Comparison of ENCODE assay signal across 15 cellular contexts in the genomic region with DNA sequence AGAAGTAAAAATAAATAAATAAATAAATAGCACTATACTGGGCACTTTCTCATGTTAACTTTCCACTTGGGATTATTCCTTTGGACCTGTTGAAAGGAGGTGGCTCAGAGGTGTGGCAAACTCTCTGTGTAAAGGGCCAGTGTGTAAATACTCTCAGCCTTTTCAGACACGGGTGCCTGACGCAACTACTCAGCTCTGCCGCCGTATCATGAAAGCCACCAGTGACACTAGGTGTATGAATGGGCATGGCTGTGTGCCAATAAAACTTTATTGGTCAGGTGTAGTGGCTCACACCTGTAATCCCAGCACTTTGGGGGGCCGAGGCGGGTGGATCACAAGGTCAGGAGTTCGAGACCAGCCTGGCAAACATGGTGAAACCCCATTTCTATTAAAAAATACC. TPM values are rescaled to one million over a fixed set of nuclear protein-coding genes. Genes with fewer than 3 reads are reported as not detected.
DNase-seq lines count a peak whose midpoint lies in the region; ATAC-seq, FAIRE-seq and TF ChIP-seq lines count a peak whose summit lies in the region.
"Had no signal": no experiment of that assay in that cellular context is flagged by ENCODE, and none has a peak within 500 bp of the region (broad histone marks: within the 10 kb centered on the region; RNA-seq: fewer than 3 reads in every experiment).

No MANE protein-coding gene starts in this region.

- no peak for TF ChIP-seq RAD21 in GM12878 (IDR thresholded peaks at IDR 0.05; ENCODE audit: insufficient read depth, low read depth, low read length)

- no peak overlapping the region for H3K27ac ChIP-seq in BLaER1 treated with 17β-estradiol and CSF1 and Interleukin-3, amounts not matched to agents 10 nM and 100 nM
- no peak overlapping the region for H3K27ac ChIP-seq in GM12878 (ENCODE audit: control insufficient read depth, insufficient read depth)
- no peak overlapping the region for H3K27ac ChIP-seq in left lung
- H3K27ac ChIP-seq in upper lobe of right lung = no peak overlapping the region
- no peak overlapping the region for H3K27ac ChIP-seq in coronary artery
- no peak overlapping the region for H3K27ac ChIP-seq in testis

- BruUV-seq in GM12878 (replicated peaks; lab: Mats Ljungman, UMichigan) = no TSS peak

- SMC1A ChIA-PET in GM12878 (lab: Charles Lee; ENCODE audit: uncharacterized antibody, unreplicated experiment) = no interaction called here

- peak overlapping the region in 1 of 11 experiments; percentile 24; a peak in 1 of 22 replicates for H3K9ac ChIP-seq in BLaER1 treated with 17β-estradiol and CSF1 and Interleukin-3, amounts not matched to agents 10 nM and 100 nM
- no peak overlapping the region for H3K9ac ChIP-seq in GM12878 (ENCODE audit: control insufficient read depth, insufficient read depth, low read length)

- peaks cover 7 to 95% (median 86%) of the 10 kb centered on the region in 11 experiments; a peak in 21 of 22 replicates for H4K20me1 ChIP-seq in BLaER1 treated with 17β-estradiol and CSF1 and Interleukin-3, amounts not matched to agents 10 nM and 100 nM
- no peaks in the 10 kb centered on the region for H4K20me1 ChIP-seq in GM12878 (ENCODE audit: control insufficient read depth, insufficient read depth)

- no peaks in the 10 kb centered on the region for H3K79me2 ChIP-seq in GM12878 (ENCODE audit: control insufficient read depth, insufficient read depth, low read length)

- RAD21 ChIA-PET in GM12878 (lab: Charles Lee; ENCODE audit: unreplicated experiment) = no interaction called here

- in situ Hi-C loops in GM12878 (cut with MboI) = no loop called here

- CTCF ChIA-PET in GM12878 (lab: Yijun Ruan, JAX) = interaction anchor here (1.5 kb wide), 1 partner anchor 112 kb away, joined by 5 read pairs; no protein-coding TSS in a partner anchor

- H3K36me3 ChIP-seq in BLaER1 treated with 17β-estradiol and CSF1 and Interleukin-3, amounts not matched to agents 10 nM and 100 nM = peaks cover 83 to 100% (median 98%) of the 10 kb centered on the region in 11 experiments
- peaks cover 8 to 40% of the 10 kb centered on the region in 2 experiments for H3K36me3 ChIP-seq in GM12878 (ENCODE audit: control insufficient read depth in 2 of 2, insufficient read depth in 2 of 2, low read length in 1 of 2)
- peaks cover 0 to 100% of the 10 kb centered on the region in 2 donors for H3K36me3 ChIP-seq in left lung
- H3K36me3 ChIP-seq in upper lobe of right lung = peaks cover 80% of the 10 kb centered on the region
- H3K36me3 ChIP-seq in testis (ENCODE audit: low read depth, missing control alignments) = no peaks in the 10 kb centered on the region

- ATAC-seq in GM12878 (no peak), left lung (peak; percentile 81), upper lobe of right lung (peak; percentile 47), GM18873 (IDR thresholded peaks at IDR 0.05; ENCODE audit: low FRiP score, unreplicated experiment) (no peak)

- TF ChIP-seq POLR2A in GM12878 (IDR thresholded peaks at IDR 0.05; ENCODE audit: low read depth, low read length) = 0 out of 2 replicates have a peak, but pooled peaks have one; percentile 4
- TF ChIP-seq POLR2A in testis (IDR thresholded peaks at IDR 0.05) = no peak

- no peak overlapping the region for H3K4me3 ChIP-seq in BLaER1 treated with 17β-estradiol and CSF1 and Interleukin-3, amounts not matched to agents 10 nM and 100 nM
- no peak overlapping the region for H3K4me3 ChIP-seq in GM12878
- H3K4me3 ChIP-seq in left lung = no peak overlapping the region
- no peak overlapping the region for H3K4me3 ChIP-seq in upper lobe of right lung
- no peak overlapping the region for H3K4me3 ChIP-seq in coronary artery
- H3K4me3 ChIP-seq in testis = no peak overlapping the region
- H3K4me3 ChIP-seq: HAP-1 had no signal

- H3K4me1 ChIP-seq in BLaER1 treated with 17β-estradiol and CSF1 and Interleukin-3, amounts not matched to agents 10 nM and 100 nM = peaks cover 13 to 57% (median 45%) of the 10 kb centered on the region in 10 experiments
- no peaks in the 10 kb centered on the region for H3K4me1 ChIP-seq in GM12878 (ENCODE audit: control insufficient read depth, insufficient read depth, low read length)
- no peaks in the 10 kb centered on the region for H3K4me1 ChIP-seq in left lung
- H3K4me1 ChIP-seq in upper lobe of right lung = no peaks in the 10 kb centered on the region
- H3K4me1 ChIP-seq in testis = no peaks in the 10 kb centered on the region
- H3K4me1 ChIP-seq: Caco-2, HAP-1 had no signal

- peak overlapping the region; percentile 28 to 67 (median 58) for H3K4me2 ChIP-seq in BLaER1 treated with 17β-estradiol and CSF1 and Interleukin-3, amounts not matched to agents 10 nM and 100 nM
- H3K4me2 ChIP-seq in GM12878 (ENCODE audit: control insufficient read depth, insufficient read depth) = no peak overlapping the region

- TF ChIP-seq CTCF in GM12878 (IDR thresholded peaks at IDR 0.05 in 2 of 3, conservative IDR thresholded peaks at IDR 0.05 in 1 of 3; ENCODE audit: control insufficient read depth in 2 of 3, extremely low read depth in 1 of 3, insufficient read depth in 1 of 3, low read depth in 3 of 3, low read length in 3 of 3) = no peak
- TF ChIP-seq CTCF in left lung (IDR thresholded peaks at IDR 0.05) = no peak
- no peak for TF ChIP-seq CTCF in upper lobe of right lung (IDR thresholded peaks at IDR 0.05)
- TF ChIP-seq CTCF in coronary artery (IDR thresholded peaks at IDR 0.05) = no peak
- no peak for TF ChIP-seq CTCF in testis (IDR thresholded peaks at IDR 0.05)

- no peak for FAIRE-seq in GM12878 (lab: Jason Lieb, UNC)
- FAIRE-seq: A204.1, H1 had no signal

- intact Hi-C loops in GM12878 (cut with micrococcal nuclease; ENCODE audit: unreplicated experiment) = no loop called here
- intact Hi-C loops in left lung (cut with DNase I) = no loop called here
- intact Hi-C loops in upper lobe of right lung (cut with DNase I) = loop anchor here (10.0 kb wide), 1 partner anchor 115 kb away; no protein-coding TSS in a partner anchor
- intact Hi-C loops in testis (cut with DNase I; ENCODE audit: low total_unique reads) = no loop called here

- H2AFZ ChIP-seq in GM12878 (ENCODE audit: control insufficient read depth, low read depth, low read length) = no peak overlapping the region

- DNase-seq in GM12878 (ENCODE audit: low read depth, low spot score) (no peak), left lung (peak in 1 of 2 donors; percentile 73), upper lobe of right lung (no peak), coronary artery (ENCODE audit: low spot score) (no peak), testis (no peak)
- DNase-seq: Caco-2; CD8-positive, alpha-beta memory T cell; DND-41; GDM1; HFFc6 had no signal

- no peaks in the 10 kb centered on the region for H3K27me3 ChIP-seq in BLaER1 treated with 17β-estradiol and CSF1 and Interleukin-3, amounts not matched to agents 10 nM and 100 nM
- no peaks in the 10 kb centered on the region for H3K27me3 ChIP-seq in GM12878 (replicated peaks in 1 of 2; ENCODE audit: control insufficient read depth in 2 of 2, insufficient read depth in 2 of 2, low read length in 1 of 2)
- H3K27me3 ChIP-seq in left lung = no peaks in the 10 kb centered on the region
- no peaks in the 10 kb centered on the region for H3K27me3 ChIP-seq in upper lobe of right lung
- no peaks in the 10 kb centered on the region for H3K27me3 ChIP-seq in testis

- WGBS in GM12878 (ENCODE audit: insufficient coverage, insufficient replicate concordance, low lambda C conversion rate, missing lambda C conversion rate) = 98% methylated on average over 7 of the region's 7 CpGs
- WGBS in testis, 2 donors = 95 to 98% methylated on average over 3 to 7 of the region's 7 CpGs

- POLR2A ChIA-PET in GM12878 (lab: Charles Lee) = interaction anchor here (0.6 kb wide), 1 partner anchor 26 kb away, joined by 3 read pairs; no protein-coding TSS in a partner anchor

- no peak for TF ChIP-seq EP300 in GM12878 (IDR thresholded peaks at IDR 0.05; ENCODE audit: borderline replicate concordance in 1 of 2, control insufficient read depth in 1 of 2, low read depth in 2 of 2, low read length in 2 of 2)

- H3K9me3 ChIP-seq in BLaER1 treated with 17β-estradiol and CSF1 and Interleukin-3, amounts not matched to agents 10 nM and 100 nM (replicated peaks in 1 of 11) = no peaks in the 10 kb centered on the region
- H3K9me3 ChIP-seq in GM12878 (replicated peaks; ENCODE audit: control insufficient read depth, insufficient read depth, low read length) (no peaks in the 10 kb centered on the region), left lung (no peaks in the 10 kb centered on the region), upper lobe of right lung (no peaks in the 10 kb centered on the region), testis (no peaks in the 10 kb centered on the region)
- H3K9me3 ChIP-seq: Caco-2, HAP-1 had no signal

RNA-seq across cellular contexts. Expression of a gene that starts 20.1 kb away (rescaled TPM):
- 26.3 and 30.0 TPM in 2 replicates for total RNA-seq in GM12878 (2013; cell fraction: nucleolus; rRNA removed)
- total RNA-seq in GM12878 (2014; rRNA removed) (46.0 and 50.2 TPM in 2 replicates), GM12878 (2014; rRNA removed; fragmentation: Illumina TruSeq; extraction: Trizol) (31.2 and 33.7 TPM in 2 replicates), GM12878 (2021) (48.4 and 52.1 TPM in 2 replicates), left lung (10 to 100 TPM; 28.4 to 33.6 TPM), upper lobe of right lung (26.7 TPM), testis (100 to 1,000 TPM; 126 to 160 TPM)
- 9.9 TPM for polyA plus RNA-seq in GM12878 (2011; ENCODE audit: low read depth)
- polyA plus RNA-seq in GM12878 (2011; rRNA removed) (18.7 and 29.6 TPM in 2 replicates), GM12878 (2014; fragmentation: Illumina TruSeq; extraction: Trizol) (20.9 and 59.4 TPM in 2 replicates), GM12878 (2014; fragmentation: Nextera tagmentation; extraction: Ambion mirVana) (1 to 10 TPM in 1 of 2 experiments, under 1 TPM in 1; 0.63 to 1.1 TPM), GM12878 (2014; rRNA removed) (54.5 and 54.9 TPM in 2 replicates), GM12878 (2016; fragmentation: Nextera tagmentation; extraction: Ambion mirVana) (10 to 100 TPM; 58.7 to 67.1 TPM), testis (ENCODE audit: insufficient read depth, low read depth, low replicate concordance) (198 TPM)
- polyA plus RNA-seq in GM12878 (2011; cell fraction: cytosol; rRNA removed) = 51.6 and 59.3 TPM in 2 replicates
- 38.3 and 42.8 TPM in 2 replicates for polyA plus RNA-seq in GM12878 (2011; cell fraction: nucleus; rRNA removed)
- 24.3 and 28.7 TPM in 2 replicates for polyA plus RNA-seq in GM12878 (2012)
- polyA minus RNA-seq in GM12878 (2011; rRNA and poly(A)+ RNA removed) = 19.9 and 31.8 TPM in 2 replicates
- polyA minus RNA-seq in GM12878 (2011; cell fraction: cytosol; rRNA and poly(A)+ RNA removed) = 15.3 and 17.2 TPM in 2 replicates
- polyA minus RNA-seq in GM12878 (2011; cell fraction: nucleus; rRNA and poly(A)+ RNA removed) = 7.5 and 14.9 TPM in 2 replicates

RNA-seq across cellular contexts. Expression of a gene that starts 23.1 kb away (rescaled TPM):
- total RNA-seq in GM12878 (2013; cell fraction: nucleolus; rRNA removed) = 27.0 and 30.4 TPM in 2 replicates
- total RNA-seq in GM12878 (2014; rRNA removed) = 51.2 and 59.2 TPM in 2 replicates
- 22.9 and 26.2 TPM in 2 replicates for total RNA-seq in GM12878 (2014; rRNA removed; fragmentation: Illumina TruSeq; extraction: Trizol)
- 69.2 and 76.3 TPM in 2 replicates for total RNA-seq in GM12878 (2021)
- 22.0 TPM for polyA plus RNA-seq in GM12878 (2011; ENCODE audit: low read depth)
- 19.9 and 32.9 TPM in 2 replicates for polyA plus RNA-seq in GM12878 (2011; rRNA removed)
- 70.3 and 75.7 TPM in 2 replicates for polyA plus RNA-seq in GM12878 (2011; cell fraction: cytosol; rRNA removed)
- polyA plus RNA-seq in GM12878 (2011; cell fraction: nucleus; rRNA removed) = 59.1 and 86.4 TPM in 2 replicates
- polyA plus RNA-seq in GM12878 (2012) = 46.1 and 46.5 TPM in 2 replicates
- 13.2 and 37.1 TPM in 2 replicates for polyA plus RNA-seq in GM12878 (2014; fragmentation: Illumina TruSeq; extraction: Trizol)
- 1 to 10 TPM; 2.0 to 3.1 TPM for polyA plus RNA-seq in GM12878 (2014; fragmentation: Nextera tagmentation; extraction: Ambion mirVana)
- 64.2 and 78.7 TPM in 2 replicates for polyA plus RNA-seq in GM12878 (2014; rRNA removed)
- 100 to 1,000 TPM; 102 TPM for polyA plus RNA-seq in GM12878 (2016; fragmentation: Nextera tagmentation; extraction: Ambion mirVana)
- polyA minus RNA-seq in GM12878 (2011; rRNA and poly(A)+ RNA removed) = 12.0 and 30.2 TPM in 2 replicates
- polyA minus RNA-seq in GM12878 (2011; cell fraction: cytosol; rRNA and poly(A)+ RNA removed) = 15.9 and 16.7 TPM in 2 replicates
- polyA minus RNA-seq in GM12878 (2011; cell fraction: nucleus; rRNA and poly(A)+ RNA removed) = 9.7 and 20.9 TPM in 2 replicates
- 10 to 100 TPM; 39.6 to 46.3 TPM for total RNA-seq in left lung
- total RNA-seq in upper lobe of right lung = 44.9 TPM
- total RNA-seq in testis = 100 to 1,000 TPM in 1 of 2 donors, 10 to 100 TPM in 1; 93.9 to 100 TPM
- 99.6 TPM for polyA plus RNA-seq in testis (ENCODE audit: insufficient read depth, low read depth, low replicate concordance)

RNA-seq across cellular contexts. Expression of a gene that starts 25.3 kb away (rescaled TPM):
- total RNA-seq in GM12878 (2013; cell fraction: nucleolus; rRNA removed) = 230 and 309 TPM in 2 replicates
- total RNA-seq in GM12878 (2014; rRNA removed) (260 and 270 TPM in 2 replicates), GM12878 (2014; rRNA removed; fragmentation: Illumina TruSeq; extraction: Trizol) (75.9 and 77.5 TPM in 2 replicates), GM12878 (2021) (217 and 220 TPM in 2 replicates), left lung (10 to 100 TPM; 46.3 to 65.3 TPM), upper lobe of right lung (29.3 TPM), testis (100 to 1,000 TPM; 111 to 134 TPM)
- 25.4 TPM for polyA plus RNA-seq in GM12878 (2011; ENCODE audit: low read depth)
- polyA plus RNA-seq in GM12878 (2011; rRNA removed) (72.8 and 137 TPM in 2 replicates), GM12878 (2014; fragmentation: Illumina TruSeq; extraction: Trizol) (36.0 and 76.8 TPM in 2 replicates), GM12878 (2014; fragmentation: Nextera tagmentation; extraction: Ambion mirVana) (1 to 10 TPM; 1.9 to 3.8 TPM), GM12878 (2014; rRNA removed) (200 and 240 TPM in 2 replicates), GM12878 (2016; fragmentation: Nextera tagmentation; extraction: Ambion mirVana) (100 to 1,000 TPM; 220 to 241 TPM), testis (ENCODE audit: insufficient read depth, low read depth, low replicate concordance) (166 TPM)
- 144 and 196 TPM in 2 replicates for polyA plus RNA-seq in GM12878 (2011; cell fraction: cytosol; rRNA removed)
- polyA plus RNA-seq in GM12878 (2011; cell fraction: nucleus; rRNA removed) = 439 and 527 TPM in 2 replicates
- polyA plus RNA-seq in GM12878 (2012) = 116 and 134 TPM in 2 replicates
- polyA minus RNA-seq in GM12878 (2011; rRNA and poly(A)+ RNA removed) = 97.9 and 180 TPM in 2 replicates
- 59.6 and 71.5 TPM in 2 replicates for polyA minus RNA-seq in GM12878 (2011; cell fraction: cytosol; rRNA and poly(A)+ RNA removed)
- polyA minus RNA-seq in GM12878 (2011; cell fraction: nucleus; rRNA and poly(A)+ RNA removed) = 43.6 and 46.6 TPM in 2 replicates

RNA-seq across cellular contexts. Expression of a gene that starts 38.8 kb away (rescaled TPM):
- 0.39 and 1.0 TPM in 2 replicates for total RNA-seq in GM12878 (2013; cell fraction: nucleolus; rRNA removed)
- total RNA-seq in GM12878 (2014; rRNA removed) = not detected in 2 replicates
- 0.09 TPM in 1 of 2 replicates, not detected in the other for total RNA-seq in GM12878 (2014; rRNA removed; fragmentation: Illumina TruSeq; extraction: Trizol)
- total RNA-seq in GM12878 (2021) = 0.18 and 0.48 TPM in 2 replicates
- 0.38 TPM for polyA plus RNA-seq in GM12878 (2011; ENCODE audit: low read depth)
- polyA plus RNA-seq in GM12878 (2011; rRNA removed) = 0.03 and 0.05 TPM in 2 replicates
- polyA plus RNA-seq in GM12878 (2011; cell fraction: cytosol; rRNA removed) = not detected in 2 replicates
- polyA plus RNA-seq in GM12878 (2011; cell fraction: nucleus; rRNA removed) = 0.10 TPM in 1 of 2 replicates, not detected in the other
- 0.34 and 0.57 TPM in 2 replicates for polyA plus RNA-seq in GM12878 (2012)
- 0.07 TPM in 1 of 2 replicates, not detected in the other for polyA plus RNA-seq in GM12878 (2014; fragmentation: Illumina TruSeq; extraction: Trizol)
- polyA plus RNA-seq in GM12878 (2014; fragmentation: Nextera tagmentation; extraction: Ambion mirVana) = not detected
- polyA plus RNA-seq in GM12878 (2014; rRNA removed) = 0.08 TPM in 1 of 2 replicates, not detected in the other
- polyA plus RNA-seq in GM12878 (2016; fragmentation: Nextera tagmentation; extraction: Ambion mirVana) = under 1 TPM; 0.04 to 0.13 TPM
- 0.15 TPM in 1 of 2 replicates, not detected in the other for polyA minus RNA-seq in GM12878 (2011; rRNA and poly(A)+ RNA removed)
- not detected in 2 replicates for polyA minus RNA-seq in GM12878 (2011; cell fraction: cytosol; rRNA and poly(A)+ RNA removed)
- not detected in 2 replicates for polyA minus RNA-seq in GM12878 (2011; cell fraction: nucleus; rRNA and poly(A)+ RNA removed)
- total RNA-seq in left lung = 1 to 10 TPM in 1 of 2 donors, under 1 TPM in 1; 0.71 to 2.0 TPM
- total RNA-seq in upper lobe of right lung = 1.8 TPM
- 10 to 100 TPM; 22.5 to 33.1 TPM for total RNA-seq in testis
- polyA plus RNA-seq in testis (ENCODE audit: insufficient read depth, low read depth, low replicate concordance) = 8.1 TPM
- polyA plus RNA-seq: CD8-positive, alpha-beta memory T cell had no signal

RNA-seq across cellular contexts. Expression of a gene that starts 57.5 kb away (rescaled TPM):
- 10.3 TPM in 2 replicates for total RNA-seq in GM12878 (2013; cell fraction: nucleolus; rRNA removed)
- total RNA-seq in GM12878 (2014; rRNA removed) (2.7 and 3.8 TPM in 2 replicates), GM12878 (2014; rRNA removed; fragmentation: Illumina TruSeq; extraction: Trizol) (5.3 and 5.4 TPM in 2 replicates), GM12878 (2021) (13.6 and 14.0 TPM in 2 replicates), left lung (1 to 10 TPM; 3.8 to 5.7 TPM), upper lobe of right lung (5.5 TPM), testis (10 to 100 TPM; 25.3 to 38.7 TPM)
- polyA plus RNA-seq in GM12878 (2011; ENCODE audit: low read depth) = 12.7 TPM
- polyA plus RNA-seq in GM12878 (2011; rRNA removed) (1.8 and 1.9 TPM in 2 replicates), GM12878 (2014; fragmentation: Illumina TruSeq; extraction: Trizol) (6.9 and 7.8 TPM in 2 replicates), GM12878 (2014; fragmentation: Nextera tagmentation; extraction: Ambion mirVana) (1 to 10 TPM; 3.7 to 5.1 TPM), GM12878 (2014; rRNA removed) (11.7 and 13.4 TPM in 2 replicates), GM12878 (2016; fragmentation: Nextera tagmentation; extraction: Ambion mirVana) (10 to 100 TPM in 1 of 2 experiments, 1 to 10 TPM in 1; 9.8 to 10.6 TPM), testis (ENCODE audit: insufficient read depth, low read depth, low replicate concordance) (16.9 TPM)
- 2.0 and 2.1 TPM in 2 replicates for polyA plus RNA-seq in GM12878 (2011; cell fraction: cytosol; rRNA removed)
- polyA plus RNA-seq in GM12878 (2011; cell fraction: nucleus; rRNA removed) = 2.8 and 3.7 TPM in 2 replicates
- polyA plus RNA-seq in GM12878 (2012) = 24.5 and 28.2 TPM in 2 replicates
- polyA minus RNA-seq in GM12878 (2011; rRNA and poly(A)+ RNA removed) = 0.29 and 0.57 TPM in 2 replicates
- 0.31 and 0.40 TPM in 2 replicates for polyA minus RNA-seq in GM12878 (2011; cell fraction: cytosol; rRNA and poly(A)+ RNA removed)
- 0.29 and 0.60 TPM in 2 replicates for polyA minus RNA-seq in GM12878 (2011; cell fraction: nucleus; rRNA and poly(A)+ RNA removed)

Comparison
In these comparisons a context has a peak if more than half of its experiments do, and no peak if none do; other contexts are left out.
1. ATAC-seq: peak in left lung (single experiment) and upper lobe of right lung (single experiment); none in GM12878 (single experiment) and GM18873 (single experiment).